In genomic region chr7:100102950-100103840, GRCh38 we compare ENCODE assay signal across 8 cellular contexts. TPM values are rescaled to one million over a fixed set of nuclear protein-coding genes. Genes with fewer than 3 reads are reported as not detected.
DNase-seq lines count a peak whose midpoint lies in the region; ATAC-seq and TF ChIP-seq lines count a peak whose summit lies in the region.

No MANE protein-coding gene starts in this region.

- DNase-seq in T-helper 2 cell treated with Interferon-gamma antibody and Interleukin-4, amounts not matched to agents 5 μg/mL and 100 μg/mL, for 36 hours (ENCODE audit: low spot score) = no peak
- DNase-seq in T-helper 2 cell (no peak), Panc1 (ENCODE audit: low read depth, low spot score) (no peak), endodermal cell (no peak), sigmoid colon (no peak), COLO668 (lab: John Stamatoyannopoulos, UW; ENCODE audit: unreplicated experiment) (no peak)

- 74 to 90% methylated on average over 10 to 17 of the region's 17 CpGs for WGBS in endodermal cell (ENCODE audit: insufficient coverage in 1 of 2, insufficient read length in 1 of 2), 2 experiments
- WGBS in sigmoid colon, 2 donors = 91 to 93% methylated on average over 17 of the region's 17 CpGs

- TF ChIP-seq CTCF in Panc1 (IDR thresholded peaks at IDR 0.05) (no peak), endodermal cell (conservative IDR thresholded peaks at IDR 0.05) (no peak), sigmoid colon (IDR thresholded peaks at IDR 0.05) (no peak)

- peaks cover 36% of the 10 kb centered on the region for H3K36me3 Mint-ChIP-seq in T-helper 2 cell treated with Interferon-gamma antibody and Interleukin-4, amounts not matched to agents 5 μg/mL and 100 μg/mL, for 36 hours (ENCODE audit: low read depth)
- H3K36me3 Mint-ChIP-seq in endodermal cell (ENCODE audit: low read depth) = peaks cover 59% of the 10 kb centered on the region

- H3K27ac ChIP-seq in Panc1 (ENCODE audit: low read length) = peak overlapping the region; percentile 90
- no peak overlapping the region for H3K27ac ChIP-seq in endodermal cell (ENCODE audit: low read depth, low read length)
- H3K27ac ChIP-seq in sigmoid colon = peak overlapping the region in 3 of 4 donors; percentile 96 to 99 (median 98)

- peak overlapping the region; percentile 52 for H3K27ac Mint-ChIP-seq in T-helper 2 cell treated with Interferon-gamma antibody and Interleukin-4, amounts not matched to agents 5 μg/mL and 100 μg/mL, for 36 hours
- peak overlapping the region; percentile 97 for H3K27ac Mint-ChIP-seq in endodermal cell

- peak overlapping the region; percentile 93 for H3K4me3 Mint-ChIP-seq in T-helper 2 cell treated with Interferon-gamma antibody and Interleukin-4, amounts not matched to agents 5 μg/mL and 100 μg/mL, for 36 hours
- peak overlapping the region; percentile 89 for H3K4me3 Mint-ChIP-seq in endodermal cell

- peaks cover 27% of the 10 kb centered on the region for H3K4me1 Mint-ChIP-seq in T-helper 2 cell treated with Interferon-gamma antibody and Interleukin-4, amounts not matched to agents 5 μg/mL and 100 μg/mL, for 36 hours (ENCODE audit: low read depth)
- peaks cover 17% of the 10 kb centered on the region for H3K4me1 Mint-ChIP-seq in endodermal cell

- in situ Hi-C loops in Panc1 (cut with HindIII; ENCODE audit: low pct_unique_long_range_greater_than_20kb, low sequenced_read_pairs) = no loop called here

- no peaks in the 10 kb centered on the region for H3K27me3 Mint-ChIP-seq in T-helper 2 cell treated with Interferon-gamma antibody and Interleukin-4, amounts not matched to agents 5 μg/mL and 100 μg/mL, for 36 hours (ENCODE audit: low read depth)
- no peaks in the 10 kb centered on the region for H3K27me3 Mint-ChIP-seq in endodermal cell (ENCODE audit: insufficient read depth)

- H3K9me3 ChIP-seq in Panc1 (ENCODE audit: control insufficient read depth, insufficient read depth, low read depth, low read length) (no peaks in the 10 kb centered on the region), endodermal cell (ENCODE audit: control insufficient read depth, low read length) (no peaks in the 10 kb centered on the region), sigmoid colon (no peaks in the 10 kb centered on the region)

- H3K4me1 ChIP-seq in Panc1 (ENCODE audit: control insufficient read depth, insufficient read depth, low read length) = peaks cover 15% of the 10 kb centered on the region
- peaks cover 6% of the 10 kb centered on the region for H3K4me1 ChIP-seq in endodermal cell (ENCODE audit: control insufficient read depth, insufficient read depth, low read length)
- peaks cover 0 to 39% (median 25%) of the 10 kb centered on the region in 4 donors for H3K4me1 ChIP-seq in sigmoid colon

- peak overlapping the region; percentile 100 for H3K9ac ChIP-seq in endodermal cell (ENCODE audit: extremely low read depth, low read length, poor library complexity, severe bottlenecking)

- no peaks in the 10 kb centered on the region for H3K27me3 ChIP-seq in Panc1 (ENCODE audit: control insufficient read depth, insufficient read depth, low read length)
- H3K27me3 ChIP-seq in endodermal cell (ENCODE audit: control insufficient read depth, insufficient read depth, low read length, poor library complexity, severe bottlenecking) = no peaks in the 10 kb centered on the region
- no peaks in the 10 kb centered on the region for H3K27me3 ChIP-seq in sigmoid colon

- no peak for TF ChIP-seq EP300 in sigmoid colon (IDR thresholded peaks at IDR 0.05)

- H3K36me3 ChIP-seq in Panc1 (ENCODE audit: control insufficient read depth, insufficient read depth, low read length) (peaks cover 18% of the 10 kb centered on the region), endodermal cell (ENCODE audit: control insufficient read depth, insufficient read depth, low read length) (peaks cover 44% of the 10 kb centered on the region), sigmoid colon (peaks cover 15 to 71% (median 40%) of the 10 kb centered on the region in 4 donors)

- POLR2A ChIA-PET in Panc1 (lab: Charles Lee) = interaction anchor here (0.6 to 1.0 kb wide), 3 partner anchors 17 to 951 kb away, joined by 3 read pairs; no protein-coding TSS in a partner anchor

- intact Hi-C loops in Panc1 (cut with micrococcal nuclease; ENCODE audit: unreplicated experiment) (no loop called here), sigmoid colon (cut with DNase I) (no loop called here)

- CTCF ChIA-PET in Panc1 (lab: Charles Lee) = interaction anchor here (1.3 kb wide), 1 partner anchor 9 kb away, joined by 4 read pairs; no protein-coding TSS in a partner anchor

- no TSS peak for BruUV-seq in Panc1 (replicated peaks; lab: Mats Ljungman, UMichigan)

- H3K4me3 ChIP-seq in Panc1 (ENCODE audit: low read depth in 2 of 2, low read length in 2 of 2) (peak overlapping the region; percentile 82 to 89), endodermal cell (ENCODE audit: low read length) (peak overlapping the region; percentile 92), sigmoid colon (no peak overlapping the region)

- TF ChIP-seq POLR2A in sigmoid colon (IDR thresholded peaks at IDR 0.05) = no peak

- no peaks in the 10 kb centered on the region for H3K9me3 Mint-ChIP-seq in T-helper 2 cell treated with Interferon-gamma antibody and Interleukin-4, amounts not matched to agents 5 μg/mL and 100 μg/mL, for 36 hours
- H3K9me3 Mint-ChIP-seq in endodermal cell = no peaks in the 10 kb centered on the region

- ATAC-seq in Panc1 (no peak), GM18870 (IDR thresholded peaks at IDR 0.05; ENCODE audit: unreplicated experiment) (no peak), HG03159 (IDR thresholded peaks at IDR 0.05; ENCODE audit: unreplicated experiment) (no peak)

RNA-seq across cellular contexts. Expression of gene AP4M1, which starts 1.8 kb away (rescaled TPM):
- total RNA-seq in Panc1 (2021; ENCODE audit: unreplicated experiment) (42.6 TPM), endodermal cell (10 to 100 TPM; 26.3 to 31.5 TPM), sigmoid colon (10 to 100 TPM; 18.1 to 26.6 (median 20.8) TPM)
- polyA plus RNA-seq in Panc1 (2012; ENCODE audit: insufficient read length) = 48.0 TPM
- polyA plus RNA-seq in endodermal cell (2013, experiment 1 of 2) = 28.5 TPM
- polyA plus RNA-seq in endodermal cell (2013, experiment 2 of 2) = 26.7 TPM
- polyA plus RNA-seq in sigmoid colon = 10 to 100 TPM; 14.6 to 17.3 (median 16.2) TPM

RNA-seq across cellular contexts. Expression of gene MCM7, which starts 2.0 kb away (rescaled TPM):
- total RNA-seq in Panc1 (2021; ENCODE audit: unreplicated experiment) = 258 TPM
- 204 TPM for polyA plus RNA-seq in Panc1 (2012; ENCODE audit: insufficient read length)
- total RNA-seq in endodermal cell = 100 to 1,000 TPM; 219 to 242 TPM
- 247 TPM for polyA plus RNA-seq in endodermal cell (2013, experiment 1 of 2)
- 223 TPM for polyA plus RNA-seq in endodermal cell (2013, experiment 2 of 2)
- 10 to 100 TPM; 30.7 to 43.6 (median 37.4) TPM for total RNA-seq in sigmoid colon
- polyA plus RNA-seq in sigmoid colon = 10 to 100 TPM; 29.6 to 99.3 (median 32.4) TPM

RNA-seq across cellular contexts. Expression of gene COPS6, which starts 14.4 kb away (rescaled TPM):
- total RNA-seq in Panc1 (2021; ENCODE audit: unreplicated experiment) (182 TPM), endodermal cell (100 to 1,000 TPM; 109 to 121 TPM), sigmoid colon (10 to 100 TPM; 58.4 to 87.4 (median 68.4) TPM)
- 323 TPM for polyA plus RNA-seq in Panc1 (2012; ENCODE audit: insufficient read length)
- 105 TPM for polyA plus RNA-seq in endodermal cell (2013, experiment 1 of 2)
- 104 TPM for polyA plus RNA-seq in endodermal cell (2013, experiment 2 of 2)
- polyA plus RNA-seq in sigmoid colon = 10 to 100 TPM; 80.2 to 91.3 (median 87.1) TPM

RNA-seq across cellular contexts. Expression of gene TAF6, which starts 16.0 kb away (rescaled TPM):
- total RNA-seq in Panc1 (2021; ENCODE audit: unreplicated experiment) = 92.3 TPM
- 100 TPM for polyA plus RNA-seq in Panc1 (2012; ENCODE audit: insufficient read length)
- total RNA-seq in endodermal cell = 100 to 1,000 TPM in 1 of 2 donors, 10 to 100 TPM in 1; 83.1 to 113 TPM
- polyA plus RNA-seq in endodermal cell (2013, experiment 1 of 2) = 82.4 TPM
- polyA plus RNA-seq in endodermal cell (2013, experiment 2 of 2) = 77.9 TPM
- 10 to 100 TPM; 56.6 to 87.8 (median 65.2) TPM for total RNA-seq in sigmoid colon
- 10 to 100 TPM; 18.0 to 37.8 (median 18.7) TPM for polyA plus RNA-seq in sigmoid colon

RNA-seq across cellular contexts. Expression of gene CNPY4, which starts 16.2 kb away (rescaled TPM):
- total RNA-seq in Panc1 (2021; ENCODE audit: unreplicated experiment) (12.6 TPM), endodermal cell (10 to 100 TPM; 16.2 to 19.4 TPM), sigmoid colon (10 to 100 TPM; 13.9 to 26.6 (median 15.5) TPM)
- 13.0 TPM for polyA plus RNA-seq in Panc1 (2012; ENCODE audit: insufficient read length)
- polyA plus RNA-seq in endodermal cell (2013, experiment 1 of 2) = 28.6 TPM
- polyA plus RNA-seq in endodermal cell (2013, experiment 2 of 2) = 24.1 TPM
- 10 to 100 TPM in 1 of 3 donors, 1 to 10 TPM in 2; 4.4 to 14.2 (median 5.4) TPM for polyA plus RNA-seq in sigmoid colon

Comparison
In these comparisons a context has a peak if more than half of its experiments do, and no peak if none do; other contexts are left out.
1. H3K4me3 ChIP-seq: peak in Panc1 (2 of 2) and endodermal cell (single experiment); none in sigmoid colon (0 of 4).